In the genomic region with DNA sequence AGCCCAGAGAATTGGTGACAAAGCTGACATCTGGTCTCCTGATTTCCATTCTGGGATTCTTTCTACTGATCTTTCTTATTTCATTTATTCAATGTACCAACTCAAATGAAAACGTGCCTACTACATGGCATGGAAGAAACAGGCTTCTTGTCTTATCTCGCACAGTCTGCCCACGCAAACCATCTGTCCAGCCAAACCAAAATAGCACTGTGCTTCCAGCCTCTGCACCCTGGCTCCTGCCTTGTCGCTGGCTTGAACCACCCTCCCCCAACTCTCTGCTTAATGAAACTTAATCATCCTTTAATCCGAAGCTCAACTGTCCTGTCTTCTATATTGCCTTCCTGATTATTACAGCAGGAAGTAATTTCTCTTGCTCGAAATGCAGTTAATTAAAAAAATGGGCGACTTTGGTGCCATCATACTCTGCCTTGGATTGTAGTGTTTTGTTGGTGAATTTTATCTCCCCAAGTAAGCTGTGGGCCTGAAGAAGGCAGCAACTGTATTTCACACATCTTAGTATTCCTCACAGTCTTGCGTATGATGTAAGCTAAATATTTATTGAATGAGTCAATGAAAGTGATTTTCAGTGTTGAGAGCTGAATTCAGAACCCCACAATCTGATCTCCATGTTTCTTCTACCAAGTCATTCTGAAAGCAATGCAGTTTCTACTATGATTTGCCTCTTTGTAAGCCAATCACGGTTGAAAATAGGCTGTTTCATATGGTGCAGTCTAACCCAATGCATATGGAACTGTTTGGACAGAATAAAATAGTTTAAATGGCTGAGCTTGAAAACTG, we compare ENCODE assay signal across 16 cellular contexts. TPM values are rescaled to one million over a fixed set of nuclear protein-coding genes. Genes with fewer than 3 reads are reported as not detected.
DNase-seq lines count a peak whose midpoint lies in the region; ATAC-seq and TF ChIP-seq lines count a peak whose summit lies in the region.
"Had no signal": no experiment of that assay in that cellular context is flagged by ENCODE, and none has a peak within 500 bp of the region (broad histone marks: within the 10 kb centered on the region; RNA-seq: fewer than 3 reads in every experiment).

No MANE protein-coding gene starts in this region.

- H3K79me2 ChIP-seq in HCT116 (ENCODE audit: insufficient read depth, low read length) = no peaks in the 10 kb centered on the region

- POLR2A ChIA-PET in A673 (lab: Charles Lee; ENCODE audit: low non-redundant PET) (no interaction called here), HCT116 (lab: Charles Lee) (no interaction called here)

- H3K9me3 ChIP-seq in A673 (ENCODE audit: low read depth, low read length, poor library complexity, severe bottlenecking) = no peaks in the 10 kb centered on the region
- no peaks in the 10 kb centered on the region for H3K9me3 ChIP-seq in HCT116 (ENCODE audit: control insufficient read depth in 1 of 2, insufficient read depth in 1 of 2, low read depth in 1 of 2, low read length in 2 of 2)
- H3K9me3 ChIP-seq: pancreas, upper lobe of left lung had no signal

- no peaks in the 10 kb centered on the region for H4K20me1 ChIP-seq in HCT116 (ENCODE audit: insufficient read depth)

- H3K4me3 ChIP-seq in A673 (ENCODE audit: low read depth, low read length, poor library complexity, severe bottlenecking) (no peak overlapping the region), HCT116 (replicated peaks in 1 of 2; ENCODE audit: low read depth in 1 of 2, low read length in 2 of 2) (no peak overlapping the region)
- H3K4me3 ChIP-seq: pancreas, upper lobe of left lung had no signal

- H3K27ac ChIP-seq in A673 (ENCODE audit: low read depth, low read length, poor library complexity, severe bottlenecking) (no peak overlapping the region), HCT116 (ENCODE audit: low read depth, low read length) (no peak overlapping the region), foreskin keratinocyte (no peak overlapping the region)
- H3K27ac ChIP-seq: pancreas, upper lobe of left lung had no signal

- no peaks in the 10 kb centered on the region for H3K36me3 Mint-ChIP-seq in activated T-helper 17 cell treated with anti-CD3 and anti-CD28 coated beads, Interleukin-2, amount 50 U/mL, for 72 hours (ENCODE audit: low read depth)
- H3K36me3 Mint-ChIP-seq: IgD-negative memory B cell had no signal

- H3K9ac ChIP-seq in HCT116 (ENCODE audit: low read length) = no peak overlapping the region

- H3K4me1 ChIP-seq in A673 (ENCODE audit: insufficient read depth, low read length, poor library complexity, severe bottlenecking) = peaks cover 10% of the 10 kb centered on the region
- H3K4me1 ChIP-seq in HCT116 (ENCODE audit: control insufficient read depth in 1 of 2, insufficient read depth in 2 of 2, low read length in 2 of 2) = no peaks in the 10 kb centered on the region
- H3K4me1 ChIP-seq in foreskin keratinocyte = no peaks in the 10 kb centered on the region
- H3K4me1 ChIP-seq: pancreas, upper lobe of left lung had no signal

- no peak overlapping the region for H3K4me2 ChIP-seq in HCT116 (ENCODE audit: low read length)

- intact Hi-C loops in A673 (cut with micrococcal nuclease; ENCODE audit: unreplicated experiment) = no loop called here
- intact Hi-C loops in HCT116 (cut with micrococcal nuclease) = no loop called here

- H3K27ac Mint-ChIP-seq in activated T-helper 17 cell treated with anti-CD3 and anti-CD28 coated beads, Interleukin-2, amount 50 U/mL, for 72 hours = no peak overlapping the region
- H3K27ac Mint-ChIP-seq: activated T-cell treated with anti-CD3 and anti-CD28 coated beads, Interleukin-2, amount 50 U/mL, for 24 hours; IgD-negative memory B cell had no signal

- H2AFZ ChIP-seq in HCT116 (ENCODE audit: low read depth, low read length, poor library complexity, severe bottlenecking) = no peak overlapping the region

- TF ChIP-seq RAD21 in HCT116 (IDR thresholded peaks at IDR 0.05; ENCODE audit: low read depth) = no peak

- H3K27me3 Mint-ChIP-seq in activated T-helper 17 cell treated with anti-CD3 and anti-CD28 coated beads, Interleukin-2, amount 50 U/mL, for 72 hours = peaks cover 4% of the 10 kb centered on the region

- no peaks in the 10 kb centered on the region for H3K27me3 ChIP-seq in A673 (replicated peaks; ENCODE audit: insufficient read depth, low read depth, low read length, poor library complexity)
- no peaks in the 10 kb centered on the region for H3K27me3 ChIP-seq in HCT116 (ENCODE audit: insufficient read depth, low read length)
- H3K27me3 ChIP-seq in foreskin keratinocyte = peaks cover 2% of the 10 kb centered on the region
- H3K27me3 ChIP-seq: pancreas, upper lobe of left lung had no signal

- H3K4me3 Mint-ChIP-seq in activated T-helper 17 cell treated with anti-CD3 and anti-CD28 coated beads, Interleukin-2, amount 50 U/mL, for 72 hours = no peak overlapping the region
- H3K4me3 Mint-ChIP-seq: activated T-cell treated with anti-CD3 and anti-CD28 coated beads, Interleukin-2, amount 50 U/mL, for 24 hours; IgD-negative memory B cell had no signal

- H3K4me1 Mint-ChIP-seq in activated T-helper 17 cell treated with anti-CD3 and anti-CD28 coated beads, Interleukin-2, amount 50 U/mL, for 72 hours = no peaks in the 10 kb centered on the region
- H3K4me1 Mint-ChIP-seq: IgD-negative memory B cell had no signal

- RAD21 ChIA-PET in HCT116 (lab: Charles Lee; ENCODE audit: low non-redundant PET in 1 of 2, low total read pairs in 2 of 2, uncharacterized antibody in 2 of 2, unreplicated experiment in 2 of 2) = no interaction called here

- no peak for TF ChIP-seq POLR2A in HCT116 (IDR thresholded peaks at IDR 0.05; ENCODE audit: borderline replicate concordance, extremely low read depth, insufficient read depth, insufficient read length)

- no TSS peak for BruUV-seq in A673 (replicated peaks; lab: Mats Ljungman, UMichigan)
- BruUV-seq in HCT116 (replicated peaks; lab: Mats Ljungman, UMichigan) = no TSS peak

- ATAC-seq in HCT116 (no peak), foreskin keratinocyte (peak; percentile 27)
- peak; percentile 84 for ATAC-seq in activated T-helper 17 cell treated with anti-CD3 and anti-CD28 coated beads, Interleukin-2, amount 50 U/mL, for 72 hours (replicated peaks)
- ATAC-seq: pancreas had no signal

- no peak for TF ChIP-seq CTCF in A673 (conservative IDR thresholded peaks at IDR 0.05; ENCODE audit: low read depth, low read length)
- no peak for TF ChIP-seq CTCF in HCT116 (IDR thresholded peaks at IDR 0.05 in 2 of 3, conservative IDR thresholded peaks at IDR 0.05 in 1 of 3; ENCODE audit: borderline replicate concordance in 1 of 3, insufficient read depth in 1 of 3, low read depth in 2 of 3, low read length in 2 of 3)
- TF ChIP-seq CTCF in foreskin keratinocyte (conservative IDR thresholded peaks at IDR 0.05) = no peak
- no peak for TF ChIP-seq CTCF in GM20000 (IDR thresholded peaks at IDR 0.05; ENCODE audit: extremely low read depth, missing control alignments)

- no peaks in the 10 kb centered on the region for H3K9me3 Mint-ChIP-seq in activated T-helper 17 cell treated with anti-CD3 and anti-CD28 coated beads, Interleukin-2, amount 50 U/mL, for 72 hours

- CTCF ChIA-PET in A673 (lab: Charles Lee) = no interaction called here
- CTCF ChIA-PET in HCT116 (lab: Charles Lee) = interaction anchor here (1.0 kb wide), 1 partner anchor 12 kb away, joined by 3 read pairs; no protein-coding TSS in a partner anchor

- peak; percentile 37 for DNase-seq in A673 (ENCODE audit: low spot score)
- DNase-seq in HCT116 (ENCODE audit: low read depth, low spot score) = no peak
- DNase-seq in foreskin keratinocyte = peak in 1 of 2 donors; percentile 39
- DNase-seq in GM20000 (ENCODE audit: low spot score) = no peak
- DNase-seq in NCI-H69 (lab: John Stamatoyannopoulos, UW) = no peak
- DNase-seq in NCI-H2029 (lab: John Stamatoyannopoulos, UW) = no peak
- no peak for DNase-seq in DMS114 treated with DMSO at 0.1 percent for 48 hours (lab: John Stamatoyannopoulos, UW; ENCODE audit: unreplicated experiment)
- DNase-seq: activated CD4-positive, alpha-beta T cell treated with anti-CD3 and anti-CD28 coated beads for 4 hours; activated T-cell treated with anti-CD3 and anti-CD28 coated beads, Interleukin-2, amount 50 U/mL, for 24 hours; DMS79 treated with DMSO at 0.1 percent for 48 hours; effector memory CD4-positive, alpha-beta T cell; NCI-H1436 treated with DMSO at 0.1 percent for 48 hours; pancreas; upper lobe of left lung had no signal

- no peaks in the 10 kb centered on the region for H3K9me2 ChIP-seq in HCT116 (ENCODE audit: insufficient read depth)

- H3K36me3 ChIP-seq in A673 (ENCODE audit: insufficient read depth, low read length, poor library complexity, severe bottlenecking) (no peaks in the 10 kb centered on the region), HCT116 (ENCODE audit: control insufficient read depth in 1 of 2, insufficient read depth in 2 of 2, low read length in 2 of 2) (no peaks in the 10 kb centered on the region)
- H3K36me3 ChIP-seq: pancreas, upper lobe of left lung had no signal

TF ChIP-seq in HCT116, 20 proteins besides CTCF, POLR2A, EP300 and RAD21:
- TF ChIP-seq FOSL1 (IDR thresholded peaks at IDR 0.05; ENCODE audit: low read depth) = 0 out of 2 replicates have a peak, but pooled peaks have one; percentile 14
- no peak for TF ChIP-seq ZNF274 (IDR thresholded peaks at IDR 0.05; ENCODE audit: low read depth, low read length)
TF ChIP-seq in HCT116: peak in this region for 1.

RNA-seq across cellular contexts. Expression of gene SOCS5, which starts 28.9 kb away (rescaled TPM):
- total RNA-seq in A673 (2021) = 13.7 and 15.1 TPM in 2 replicates
- 17.5 TPM for total RNA-seq in HCT116 (2021; ENCODE audit: unreplicated experiment)
- polyA plus RNA-seq in HCT116 (2012) = 6.9 and 8.2 TPM in 2 replicates
- 10 to 100 TPM in 1 of 2 donors, 1 to 10 TPM in 1; 7.9 to 12.4 TPM for total RNA-seq in activated T-helper 17 cell treated with anti-CD3 and anti-CD28 coated beads, Interleukin-2, amount 50 U/mL, for 72 hours
- total RNA-seq in foreskin keratinocyte = 10.2 and 10.4 TPM in 2 replicates
- 2.4 and 2.9 TPM in 2 replicates for polyA plus RNA-seq in foreskin keratinocyte

RNA-seq across cellular contexts. Expression of gene CRIPT, which starts 53.2 kb away (rescaled TPM):
- 17.1 and 19.2 TPM in 2 replicates for total RNA-seq in A673 (2021)
- 13.9 TPM for total RNA-seq in HCT116 (2021; ENCODE audit: unreplicated experiment)
- 2.1 and 3.8 TPM in 2 replicates for polyA plus RNA-seq in HCT116 (2012)
- total RNA-seq in activated T-helper 17 cell treated with anti-CD3 and anti-CD28 coated beads, Interleukin-2, amount 50 U/mL, for 72 hours = 10 to 100 TPM; 10.3 to 13.3 TPM
- total RNA-seq in foreskin keratinocyte = 8.2 and 9.9 TPM in 2 replicates
- polyA plus RNA-seq in foreskin keratinocyte = 7.8 and 9.3 TPM in 2 replicates

RNA-seq across cellular contexts. Expression of gene PIGF, which starts 53.4 kb away (rescaled TPM):
- total RNA-seq in A673 (2021) (22.7 and 30.2 TPM in 2 replicates), HCT116 (2021; ENCODE audit: unreplicated experiment) (32.5 TPM), foreskin keratinocyte (22.6 and 24.4 TPM in 2 replicates)
- 23.9 and 26.5 TPM in 2 replicates for polyA plus RNA-seq in HCT116 (2012)
- 10 to 100 TPM; 22.8 to 36.1 TPM for total RNA-seq in activated T-helper 17 cell treated with anti-CD3 and anti-CD28 coated beads, Interleukin-2, amount 50 U/mL, for 72 hours
- 33.9 and 38.9 TPM in 2 replicates for polyA plus RNA-seq in foreskin keratinocyte
